1 cellular context compared by ENCODE assay signal in genomic region chr3:28322464-28322863, GRCh38.
TF ChIP-seq lines count a peak whose summit lies in the region.

No MANE protein-coding gene starts in this region.

TF ChIP-seq in IMR-90, 13 proteins besides CTCF, POLR2A, EP300 and RAD21 (continued from another document):
- TF ChIP-seq RCOR1 (IDR thresholded peaks at IDR 0.05; ENCODE audit: insufficient replicate concordance, low read length) (no peak), CHD1 (IDR thresholded peaks at IDR 0.05; ENCODE audit: low read depth, low read length) (no peak), MXI1 (IDR thresholded peaks at IDR 0.05; ENCODE audit: borderline replicate concordance, low read depth, low read length) (no peak), NFE2L2 (IDR thresholded peaks at IDR 0.05; ENCODE audit: low read depth, low read length) (no peak), CEBPB (IDR thresholded peaks at IDR 0.05; ENCODE audit: low read depth, low read length) (no peak)
